26 cellular contexts compared by ENCODE assay signal in the genomic region with DNA sequence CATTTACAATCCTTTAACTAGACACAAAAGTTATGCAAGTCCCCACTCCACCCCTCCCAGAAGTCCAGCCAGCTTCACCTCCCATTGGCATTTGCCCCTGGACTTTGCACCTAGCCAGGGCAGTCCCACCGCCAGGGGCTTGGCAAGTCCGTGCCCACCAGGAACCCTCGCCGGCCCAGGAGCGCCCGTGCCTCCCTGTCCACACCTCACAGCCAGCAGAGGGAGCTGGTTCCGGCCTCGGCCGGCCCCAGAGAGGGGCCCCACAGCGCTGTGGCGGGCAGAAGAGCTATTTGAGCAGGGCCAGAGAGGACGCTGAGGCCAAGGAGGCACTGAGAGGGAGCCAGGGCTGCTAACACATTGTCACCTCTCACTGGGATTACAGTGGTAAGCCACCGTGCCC.
"Had no signal": no experiment of that assay in that cellular context is flagged by ENCODE, and none has a peak within 500 bp of the region (broad histone marks: within the 10 kb centered on the region; RNA-seq: fewer than 3 reads in every experiment).

No MANE protein-coding gene starts in this region.

- ATAC-seq: gastroesophageal sphincter; left lobe of liver; naive thymus-derived CD4-positive, alpha-beta T cell; sciatic nerve had no signal

- H3K27ac ChIP-seq: dorsolateral prefrontal cortex, epithelial cell of prostate, esophagus squamous epithelium, gastroesophageal sphincter, parathyroid adenoma, prostate gland, spleen, stomach, thyroid gland had no signal

- H3K4me1 Mint-ChIP-seq: central memory CD8-positive, alpha-beta T cell; naive thymus-derived CD4-positive, alpha-beta T cell; nephron progenitor cell had no signal

- H3K36me3 Mint-ChIP-seq: naive thymus-derived CD4-positive, alpha-beta T cell; type B pancreatic cell had no signal

- DNase-seq: cortex of kidney; dorsolateral prefrontal cortex; effector memory CD4-positive, alpha-beta T cell; esophagus squamous epithelium; foreskin fibroblast; kidney glomerular epithelial cell; mammary epithelial cell; naive thymus-derived CD4-positive, alpha-beta T cell; nephron progenitor cell; retina; spleen; stimulated activated CD4-positive, alpha-beta T cell treated with anti-CD3 and anti-CD28 coated beads, Interleukin-15, amount 100 ng/mL, for 24 hours; stimulated activated CD4-positive, alpha-beta T cell treated with anti-CD3 and anti-CD28 coated beads, Interleukin-1b, Interleukin-23, amount 100 ng/mL, for 48 hours; stimulated activated CD4-positive, alpha-beta T cell treated with anti-CD3 and anti-CD28 coated beads, Interleukin-4, amount 100 ng/mL, for 24 hours; stimulated activated naive CD4-positive, alpha-beta T cell; stomach; substantia nigra; thyroid gland had no signal

- H3K4me3 ChIP-seq: dorsolateral prefrontal cortex, esophagus squamous epithelium, gastroesophageal sphincter, prostate gland, spleen, stomach, thyroid gland had no signal

- H3K9me3 Mint-ChIP-seq: nephron progenitor cell had no signal

- H3K9ac ChIP-seq: parathyroid adenoma had no signal

- H3K27me3 Mint-ChIP-seq: central memory CD8-positive, alpha-beta T cell; naive thymus-derived CD4-positive, alpha-beta T cell; type B pancreatic cell had no signal

- H3K36me3 ChIP-seq: esophagus squamous epithelium, gastroesophageal sphincter, prostate gland, spleen, stomach, thyroid gland had no signal

- H3K4me1 ChIP-seq: esophagus squamous epithelium, gastroesophageal sphincter, parathyroid adenoma, prostate gland, spleen, stomach, thyroid gland had no signal

- H3K27ac Mint-ChIP-seq: naive thymus-derived CD4-positive, alpha-beta T cell; nephron progenitor cell; type B pancreatic cell had no signal

- H3K4me3 Mint-ChIP-seq: central memory CD8-positive, alpha-beta T cell; naive thymus-derived CD4-positive, alpha-beta T cell; nephron progenitor cell; type B pancreatic cell had no signal

- H3K27me3 ChIP-seq: dorsolateral prefrontal cortex, esophagus squamous epithelium, gastroesophageal sphincter, spleen, stomach, thyroid gland had no signal

- H3K9me3 ChIP-seq: esophagus squamous epithelium, gastroesophageal sphincter, prostate gland, thyroid gland had no signal
